In genomic region chr18:78494686-78495085, GRCh38 we compare ENCODE assay signal across 23 cellular contexts.
"Had no signal": no experiment of that assay in that cellular context is flagged by ENCODE, and none has a peak within 500 bp of the region (broad histone marks: within the 10 kb centered on the region; RNA-seq: fewer than 3 reads in every experiment).

No MANE protein-coding gene starts in this region.

- ATAC-seq: heart left ventricle; natural killer cell; right cardiac atrium; stimulated activated memory B cell treated with anti-CD40 and anti-IgM and Interleukin-4, amounts not matched to agents 10 μg/mL and 1 μg/mL and 100 μg/mL, for 72 hours; stimulated activated naive CD8-positive, alpha-beta T cell treated with anti-CD3 and anti-CD28 coated beads, Interleukin-15, amount 100 ng/mL, for 72 hours had no signal

- H3K9ac ChIP-seq: neural progenitor cell had no signal

- H3K27me3 Mint-ChIP-seq: naive B cell; stimulated activated memory B cell treated with anti-CD40 and anti-IgM and Interleukin-4, amounts not matched to agents 10 μg/mL and 1 μg/mL and 100 μg/mL, for 72 hours; stimulated activated naive CD8-positive, alpha-beta T cell treated with anti-CD3 and anti-CD28 coated beads, Interleukin-15, amount 100 ng/mL, for 72 hours had no signal

- H3K36me3 ChIP-seq: heart left ventricle, left ventricle myocardium inferior, ovary, prostate gland, sigmoid colon, spleen, tibial nerve had no signal

- H2AFZ ChIP-seq: hepatocyte, neural progenitor cell had no signal

- H3K27ac ChIP-seq: heart left ventricle, hepatocyte, left ventricle myocardium inferior, neural progenitor cell, ovary, prostate gland, sigmoid colon, spleen had no signal

- DNase-seq: islet precursor cell; left ventricle myocardium inferior; naive B cell; natural killer cell; nephron progenitor cell; ovary; retina; right cardiac atrium; sigmoid colon; small intestine; spleen; stimulated activated CD4-positive, alpha-beta T cell treated with anti-CD3 and anti-CD28 coated beads, Interleukin-4, amount 100 ng/mL, for 24 hours; stimulated activated naive CD4-positive, alpha-beta T cell treated with Interleukin-2 at 50 U/mL for 16 hours; stimulated activated naive CD8-positive, alpha-beta T cell treated with anti-CD3 and anti-CD28 coated beads, Interleukin-15, amount 100 ng/mL, for 72 hours had no signal

- H3K27ac Mint-ChIP-seq: mesothelial cell of epicardium; naive B cell; stimulated activated memory B cell treated with anti-CD40 and anti-IgM and Interleukin-4, amounts not matched to agents 10 μg/mL and 1 μg/mL and 100 μg/mL, for 72 hours; stimulated activated naive CD8-positive, alpha-beta T cell treated with anti-CD3 and anti-CD28 coated beads, Interleukin-15, amount 100 ng/mL, for 72 hours; type B pancreatic cell had no signal

- H3K9me3 ChIP-seq: ovary, prostate gland, sigmoid colon had no signal

- H3K4me1 Mint-ChIP-seq: mesothelial cell of epicardium; natural killer cell; neural progenitor cell; stimulated activated memory B cell treated with anti-CD40 and anti-IgM and Interleukin-4, amounts not matched to agents 10 μg/mL and 1 μg/mL and 100 μg/mL, for 72 hours; stimulated activated naive CD8-positive, alpha-beta T cell treated with anti-CD3 and anti-CD28 coated beads, Interleukin-15, amount 100 ng/mL, for 72 hours had no signal

- H3K79me2 ChIP-seq: hepatocyte had no signal

- H3K27me3 ChIP-seq: heart left ventricle, hepatocyte, neural progenitor cell, ovary, sigmoid colon, spleen, tibial nerve had no signal

- H3K4me3 Mint-ChIP-seq: mesothelial cell of epicardium; naive B cell; natural killer cell; nephron progenitor cell; stimulated activated memory B cell treated with anti-CD40 and anti-IgM and Interleukin-4, amounts not matched to agents 10 μg/mL and 1 μg/mL and 100 μg/mL, for 72 hours; stimulated activated naive CD8-positive, alpha-beta T cell treated with anti-CD3 and anti-CD28 coated beads, Interleukin-15, amount 100 ng/mL, for 72 hours; type B pancreatic cell had no signal

- H3K36me3 Mint-ChIP-seq: mesothelial cell of epicardium; naive B cell; natural killer cell; neural progenitor cell; stimulated activated memory B cell treated with anti-CD40 and anti-IgM and Interleukin-4, amounts not matched to agents 10 μg/mL and 1 μg/mL and 100 μg/mL, for 72 hours; type B pancreatic cell had no signal

- H3K4me2 ChIP-seq: hepatocyte, neural progenitor cell had no signal

- H3K4me3 ChIP-seq: heart left ventricle, hepatocyte, left ventricle myocardium inferior, lung, neural progenitor cell, ovary, prostate gland, sigmoid colon, spleen, tibial nerve had no signal

- H3K9me3 Mint-ChIP-seq: natural killer cell had no signal

- H3K4me1 ChIP-seq: left ventricle myocardium inferior, neural progenitor cell, prostate gland, sigmoid colon, spleen, tibial nerve had no signal
